Comparison of ENCODE assay signal across 25 cellular contexts in genomic region chr3:148218222-148218621, GRCh38.
"Had no signal": no experiment of that assay in that cellular context is flagged by ENCODE, and none has a peak within 500 bp of the region (broad histone marks: within the 10 kb centered on the region; RNA-seq: fewer than 3 reads in every experiment).

No MANE protein-coding gene starts in this region.

- ATAC-seq: activated CD4-positive, alpha-beta T cell treated with anti-CD3 and anti-CD28 coated beads for 36 hours; activated CD8-positive, alpha-beta memory T cell treated with anti-CD3 and anti-CD28 coated beads, Interleukin-2, amount 10 ng/mL, durations not matched to agents 7 days and 5 days; activated CD8-positive, alpha-beta T cell treated with anti-CD3 and anti-CD28 coated beads, Interleukin-2, amount 10 ng/mL, durations not matched to agents 7 days and 5 days; left ventricle myocardium superior; naive thymus-derived CD4-positive, alpha-beta T cell; pancreas; stimulated activated naive B cell treated with anti-CD40 and anti-IgM and Interleukin-4, amounts not matched to agents 10 μg/mL and 1 μg/mL and 100 μg/mL, for 72 hours; T-cell had no signal

- H3K27me3 ChIP-seq: adrenal gland, ascending aorta, dorsolateral prefrontal cortex, pancreas, suprapubic skin, tibial nerve had no signal

- H3K4me1 ChIP-seq: adrenal gland, ascending aorta, pancreas, prostate gland, suprapubic skin had no signal

- H3K36me3 ChIP-seq: adrenal gland, ascending aorta, pancreas, prostate gland, suprapubic skin, tibial nerve had no signal

- H3K4me3 Mint-ChIP-seq: activated CD4-positive, alpha-beta T cell treated with anti-CD3 and anti-CD28 coated beads for 36 hours; activated CD8-positive, alpha-beta memory T cell treated with anti-CD3 and anti-CD28 coated beads, Interleukin-2, amount 10 ng/mL, durations not matched to agents 7 days and 5 days; activated CD8-positive, alpha-beta T cell treated with anti-CD3 and anti-CD28 coated beads, Interleukin-2, amount 10 ng/mL, durations not matched to agents 7 days and 5 days; activated naive CD8-positive, alpha-beta T cell; brain; naive thymus-derived CD4-positive, alpha-beta T cell; stimulated activated naive B cell treated with anti-CD40 and anti-IgM and Interleukin-4, amounts not matched to agents 10 μg/mL and 1 μg/mL and 100 μg/mL, for 72 hours; T-cell had no signal

- H3K27ac ChIP-seq: adrenal gland, ascending aorta, coronary artery, dorsolateral prefrontal cortex, pancreas, prostate gland, suprapubic skin, tibial nerve had no signal

- H3K36me3 Mint-ChIP-seq: activated CD8-positive, alpha-beta memory T cell treated with anti-CD3 and anti-CD28 coated beads, Interleukin-2, amount 10 ng/mL, durations not matched to agents 7 days and 5 days; activated naive CD8-positive, alpha-beta T cell; brain; naive thymus-derived CD4-positive, alpha-beta T cell; stimulated activated naive B cell treated with anti-CD40 and anti-IgM and Interleukin-4, amounts not matched to agents 10 μg/mL and 1 μg/mL and 100 μg/mL, for 72 hours; T-cell had no signal

- H3K27me3 Mint-ChIP-seq: activated CD4-positive, alpha-beta T cell treated with anti-CD3 and anti-CD28 coated beads for 36 hours; activated CD8-positive, alpha-beta memory T cell treated with anti-CD3 and anti-CD28 coated beads, Interleukin-2, amount 10 ng/mL, durations not matched to agents 7 days and 5 days; activated naive CD8-positive, alpha-beta T cell; brain; naive thymus-derived CD4-positive, alpha-beta T cell; stimulated activated naive B cell treated with anti-CD40 and anti-IgM and Interleukin-4, amounts not matched to agents 10 μg/mL and 1 μg/mL and 100 μg/mL, for 72 hours; T-cell had no signal

- H3K9me3 Mint-ChIP-seq: activated T-helper 2 cell treated with anti-CD3 and anti-CD28 coated beads, Interferon-gamma antibody, Interleukin-2, Interleukin-4, amounts not matched to agents 10 μg/mL and 5 μg/mL and 100 μg/mL, durations not matched to agents 14 hours and 24 hours and 36 hours; brain; stimulated activated naive B cell treated with anti-CD40 and anti-IgM and Interleukin-4, amounts not matched to agents 10 μg/mL and 1 μg/mL and 100 μg/mL, for 72 hours had no signal

- H3K27ac Mint-ChIP-seq: activated CD4-positive, alpha-beta T cell treated with anti-CD3 and anti-CD28 coated beads for 36 hours; activated CD8-positive, alpha-beta memory T cell treated with anti-CD3 and anti-CD28 coated beads, Interleukin-2, amount 10 ng/mL, durations not matched to agents 7 days and 5 days; activated CD8-positive, alpha-beta T cell treated with anti-CD3 and anti-CD28 coated beads, Interleukin-2, amount 10 ng/mL, durations not matched to agents 7 days and 5 days; activated naive CD8-positive, alpha-beta T cell; activated T-helper 2 cell treated with anti-CD3 and anti-CD28 coated beads, Interferon-gamma antibody, Interleukin-2, Interleukin-4, amounts not matched to agents 10 μg/mL and 5 μg/mL and 100 μg/mL, durations not matched to agents 14 hours and 24 hours and 36 hours; brain; naive thymus-derived CD4-positive, alpha-beta T cell; stimulated activated naive B cell treated with anti-CD40 and anti-IgM and Interleukin-4, amounts not matched to agents 10 μg/mL and 1 μg/mL and 100 μg/mL, for 72 hours; T-cell had no signal

- H3K9me3 ChIP-seq: adrenal gland, ascending aorta, pancreas, prostate gland, suprapubic skin, tibial nerve had no signal

- H3K4me3 ChIP-seq: adrenal gland, ascending aorta, coronary artery, dorsolateral prefrontal cortex, pancreas, prostate gland, suprapubic skin, tibial nerve had no signal

- DNase-seq: activated CD4-positive, alpha-beta T cell treated with anti-CD3 and anti-CD28 coated beads for 36 hours; activated CD4-positive, CD25-positive, alpha-beta regulatory T cell; activated CD8-positive, alpha-beta memory T cell treated with anti-CD3 and anti-CD28 coated beads, Interleukin-2, amount 10 ng/mL, durations not matched to agents 7 days and 5 days; activated CD8-positive, alpha-beta T cell treated with anti-CD3 and anti-CD28 coated beads, Interleukin-2, amount 10 ng/mL, durations not matched to agents 7 days and 5 days; activated T-cell treated with anti-CD3 and anti-CD28 coated beads, Interleukin-2, amount 50 U/mL, for 48 hours; adrenal gland; dorsolateral prefrontal cortex; effector memory CD4-positive, alpha-beta T cell; erythroblast; left ventricle myocardium superior; naive thymus-derived CD4-positive, alpha-beta T cell; pancreas; retina; stimulated activated CD4-positive, alpha-beta T cell treated with anti-CD3 and anti-CD28 coated beads, Interleukin-15, amount 100 ng/mL, for 24 hours; stimulated activated CD4-positive, alpha-beta T cell treated with anti-CD3 and anti-CD28 coated beads, Interleukin-2, amount 100 ng/mL, for 24 hours; stimulated activated naive B cell treated with anti-CD40 and anti-IgM and Interleukin-4, amounts not matched to agents 10 μg/mL and 1 μg/mL and 100 μg/mL, for 72 hours; T-cell had no signal

- H3K4me1 Mint-ChIP-seq: activated CD4-positive, alpha-beta T cell treated with anti-CD3 and anti-CD28 coated beads for 36 hours; activated CD8-positive, alpha-beta memory T cell treated with anti-CD3 and anti-CD28 coated beads, Interleukin-2, amount 10 ng/mL, durations not matched to agents 7 days and 5 days; naive thymus-derived CD4-positive, alpha-beta T cell; stimulated activated naive B cell treated with anti-CD40 and anti-IgM and Interleukin-4, amounts not matched to agents 10 μg/mL and 1 μg/mL and 100 μg/mL, for 72 hours; T-cell had no signal
